In the genomic region with DNA sequence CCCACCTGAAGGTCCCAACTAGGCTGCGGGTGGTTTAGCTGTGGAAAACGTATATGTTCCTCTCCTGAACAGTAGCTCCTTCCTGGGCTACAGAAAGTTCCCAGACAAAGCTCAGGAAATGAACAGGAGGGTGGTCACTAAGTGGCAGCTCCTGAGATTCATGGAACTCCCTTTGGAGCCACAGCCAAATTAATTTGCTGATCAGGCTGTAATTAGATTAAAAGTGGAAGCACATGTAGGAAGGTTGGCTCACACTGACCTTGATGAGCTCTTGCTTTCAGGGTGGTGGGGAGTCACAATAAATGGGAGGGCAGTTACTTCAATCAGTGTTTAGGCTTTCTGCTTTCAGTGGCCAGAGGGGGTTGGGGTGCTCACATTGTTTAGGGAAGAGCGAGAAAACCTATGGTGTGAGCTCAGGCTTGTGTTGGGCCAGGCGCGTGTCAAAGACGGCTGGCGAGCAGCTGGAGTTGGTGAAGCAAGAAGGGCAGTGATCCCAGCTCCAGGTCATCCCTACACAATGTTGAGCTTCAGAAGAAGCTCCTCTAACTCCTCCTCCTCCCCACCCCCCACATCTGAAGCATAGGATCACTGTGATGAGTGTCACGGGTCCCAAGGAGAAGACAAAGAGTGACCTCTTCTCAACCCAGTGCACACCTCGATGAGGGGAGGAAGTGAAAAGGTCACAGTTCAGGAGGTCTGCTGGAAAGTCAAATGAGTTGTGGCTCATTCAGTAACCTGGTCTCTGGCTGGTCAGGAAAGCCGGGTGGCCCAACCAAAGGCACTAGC, we compare ENCODE assay signal across 15 cellular contexts. TPM values are rescaled to one million over a fixed set of nuclear protein-coding genes. Genes with fewer than 3 reads are reported as not detected.
DNase-seq lines count a peak whose midpoint lies in the region; ATAC-seq and TF ChIP-seq lines count a peak whose summit lies in the region.
"Had no signal": no experiment of that assay in that cellular context is flagged by ENCODE, and none has a peak within 500 bp of the region (broad histone marks: within the 10 kb centered on the region; RNA-seq: fewer than 3 reads in every experiment).

No MANE protein-coding gene starts in this region.

- H3K27ac Mint-ChIP-seq in activated T-helper 2 cell treated with anti-CD3 and anti-CD28 coated beads, Interferon-gamma antibody, Interleukin-2, Interleukin-4, amounts not matched to agents 10 μg/mL and 5 μg/mL and 100 μg/mL, durations not matched to agents 14 hours and 24 hours and 36 hours, result no peak overlapping the region
- H3K27ac Mint-ChIP-seq: activated T-helper 1 cell treated with anti-CD3 and anti-CD28 coated beads, Interleukin-12 subunit alpha, Interleukin-12 subunit beta, Interleukin-2, Interleukin-4 antibody, amounts not matched to agents 30 ng/mL and 10 ng/mL and 1 ng/mL, durations not matched to agents 14 hours and 24 hours and 36 hours had no signal

- DNase-seq in GM10266 (ENCODE audit: extremely low spot score), result peak; percentile 49
- DNase-seq in islet precursor cell, result peak; percentile 22
- no peak for DNase-seq in NCI-H524 (lab: John Stamatoyannopoulos, UW)
- DNase-seq in GF-D8 (lab: John Stamatoyannopoulos, UW), result no peak
- no peak for DNase-seq in lower leg skin (ENCODE audit: low spot score in 2 of 2)
- no peak for DNase-seq in activated T-helper 2 cell treated with anti-CD3 and anti-CD28 coated beads, Interferon-gamma antibody, Interleukin-2, Interleukin-4, amounts not matched to agents 10 μg/mL and 5 μg/mL and 100 μg/mL, durations not matched to agents 14 hours and 24 hours and 36 hours (ENCODE audit: low spot score)
- DNase-seq: activated CD4-positive, alpha-beta T cell treated with anti-CD3 and anti-CD28 coated beads for 4 hours; effector CD4-positive, alpha-beta T cell; foreskin fibroblast; NCI-H2107; PC-3; stimulated activated naive CD4-positive, alpha-beta T cell had no signal

- 87 to 88% methylated on average over 10 of the region's 10 CpGs for WGBS in lower leg skin, 2 donors

- no peak overlapping the region for H3K4me3 Mint-ChIP-seq in activated T-helper 2 cell treated with anti-CD3 and anti-CD28 coated beads, Interferon-gamma antibody, Interleukin-2, Interleukin-4, amounts not matched to agents 10 μg/mL and 5 μg/mL and 100 μg/mL, durations not matched to agents 14 hours and 24 hours and 36 hours (ENCODE audit: low read depth)
- H3K4me3 Mint-ChIP-seq: activated T-helper 1 cell treated with anti-CD3 and anti-CD28 coated beads, Interleukin-12 subunit alpha, Interleukin-12 subunit beta, Interleukin-2, Interleukin-4 antibody, amounts not matched to agents 30 ng/mL and 10 ng/mL and 1 ng/mL, durations not matched to agents 14 hours and 24 hours and 36 hours had no signal

- H3K36me3 Mint-ChIP-seq in activated T-helper 2 cell treated with anti-CD3 and anti-CD28 coated beads, Interferon-gamma antibody, Interleukin-2, Interleukin-4, amounts not matched to agents 10 μg/mL and 5 μg/mL and 100 μg/mL, durations not matched to agents 14 hours and 24 hours and 36 hours (ENCODE audit: low read depth), result no peaks in the 10 kb centered on the region

- intact Hi-C loops in lower leg skin (cut with DNase I; ENCODE audit: low total_unique reads), result no loop called here
- intact Hi-C loops in activated T-helper 2 cell treated with anti-CD3 and anti-CD28 coated beads, Interferon-gamma antibody, Interleukin-2, Interleukin-4, amounts not matched to agents 10 μg/mL and 5 μg/mL and 100 μg/mL, durations not matched to agents 14 hours and 24 hours and 36 hours (cut with micrococcal nuclease), result no loop called here

- H3K4me1 Mint-ChIP-seq in activated T-helper 2 cell treated with anti-CD3 and anti-CD28 coated beads, Interferon-gamma antibody, Interleukin-2, Interleukin-4, amounts not matched to agents 10 μg/mL and 5 μg/mL and 100 μg/mL, durations not matched to agents 14 hours and 24 hours and 36 hours (ENCODE audit: low read depth), result no peaks in the 10 kb centered on the region

- TF ChIP-seq CTCF in GM10266 (IDR thresholded peaks at IDR 0.05; ENCODE audit: control insufficient read depth, insufficient read depth, low read depth, missing control alignments) (no peak), lower leg skin (IDR thresholded peaks at IDR 0.05) (no peak)

- ATAC-seq in GM19452 (IDR thresholded peaks at IDR 0.05; ENCODE audit: unreplicated experiment) (peak; percentile 76), HG03175 (IDR thresholded peaks at IDR 0.05; ENCODE audit: unreplicated experiment) (peak; percentile 66)
- ATAC-seq: PC-3 had no signal

- no peaks in the 10 kb centered on the region for H3K27me3 Mint-ChIP-seq in activated T-helper 2 cell treated with anti-CD3 and anti-CD28 coated beads, Interferon-gamma antibody, Interleukin-2, Interleukin-4, amounts not matched to agents 10 μg/mL and 5 μg/mL and 100 μg/mL, durations not matched to agents 14 hours and 24 hours and 36 hours (ENCODE audit: low read depth)

- no peaks in the 10 kb centered on the region for H3K9me3 Mint-ChIP-seq in activated T-helper 2 cell treated with anti-CD3 and anti-CD28 coated beads, Interferon-gamma antibody, Interleukin-2, Interleukin-4, amounts not matched to agents 10 μg/mL and 5 μg/mL and 100 μg/mL, durations not matched to agents 14 hours and 24 hours and 36 hours
- H3K9me3 Mint-ChIP-seq: activated T-helper 1 cell treated with anti-CD3 and anti-CD28 coated beads, Interleukin-12 subunit alpha, Interleukin-12 subunit beta, Interleukin-2, Interleukin-4 antibody, amounts not matched to agents 30 ng/mL and 10 ng/mL and 1 ng/mL, durations not matched to agents 14 hours and 24 hours and 36 hours had no signal

- no peak for TF ChIP-seq POLR2A in lower leg skin (IDR thresholded peaks at IDR 0.05)

- H3K4me3 ChIP-seq in lower leg skin (ENCODE audit: low read depth, poor library complexity, severe bottlenecking), result no peak overlapping the region

RNA-seq across cellular contexts. Expression of gene CLPB, which starts 42.5 kb away (rescaled TPM):
- total RNA-seq in lower leg skin, result 10 to 100 TPM; 10.5 to 26.8 (median 21.7) TPM
- 38.2 and 40.6 TPM in 2 replicates for total RNA-seq in activated T-helper 2 cell treated with anti-CD3 and anti-CD28 coated beads, Interferon-gamma antibody, Interleukin-2, Interleukin-4, amounts not matched to agents 10 μg/mL and 5 μg/mL and 100 μg/mL, durations not matched to agents 14 hours and 24 hours and 36 hours

Comparison
In these comparisons a context has a peak if more than half of its experiments do, and no peak if none do; other contexts are left out.
1. DNase-seq: peak in GM10266 (single experiment) and islet precursor cell (single experiment); none in NCI-H524 (0 of 2), GF-D8 (single experiment), lower leg skin (0 of 2) and activated T-helper 2 cell treated with anti-CD3 and anti-CD28 coated beads, Interferon-gamma antibody, Interleukin-2, Interleukin-4, amounts not matched to agents 10 μg/mL and 5 μg/mL and 100 μg/mL, durations not matched to agents 14 hours and 24 hours and 36 hours (single experiment).